In genomic region chr4:142582340-142582739, GRCh38 we compare ENCODE assay signal across 18 cellular contexts.
DNase-seq lines count a peak whose midpoint lies in the region; ATAC-seq and TF ChIP-seq lines count a peak whose summit lies in the region.
"Had no signal": no experiment of that assay in that cellular context is flagged by ENCODE, and none has a peak within 500 bp of the region (broad histone marks: within the 10 kb centered on the region; RNA-seq: fewer than 3 reads in every experiment).

No MANE protein-coding gene starts in this region.

- 36 to 59% methylated on average over 1 of the region's 1 CpG for WGBS in GM23248 (ENCODE audit: low coverage in 1 of 2, low lambda C conversion rate in 2 of 2, missing lambda C conversion rate in 2 of 2), 2 experiments
- 67% methylated on average over 1 of the region's 1 CpG for WGBS in esophagus muscularis mucosa

- in situ Hi-C loops in GM23248 (cut with MboI) = no loop called here

- CTCF ChIA-PET in activated naive CD4-positive, alpha-beta T cell treated with anti-CD3 and anti-CD28 coated beads for 36 hours (lab: Charles Lee) = interaction anchor here (0.6 to 0.7 kb wide), 3 partner anchors 30 to 229 kb away, joined by 3 to 4 read pairs (median 3); no protein-coding TSS in a partner anchor

- H3K27ac Mint-ChIP-seq in activated naive CD4-positive, alpha-beta T cell treated with anti-CD3 and anti-CD28 coated beads for 36 hours = peak overlapping the region; percentile 81
- no peak overlapping the region for H3K27ac Mint-ChIP-seq in activated naive CD8-positive, alpha-beta T cell treated with anti-CD3 and anti-CD28 coated beads, Interleukin-2, amount 50 U/mL, for 24 hours
- H3K27ac Mint-ChIP-seq: B cell, H9 had no signal

- no peaks in the 10 kb centered on the region for H3K9me2 ChIP-seq in GM23248 (ENCODE audit: insufficient read depth)

- H3F3A ChIP-seq in GM23248 (ENCODE audit: insufficient read depth) = no peaks in the 10 kb centered on the region

- peak; percentile 46 for ATAC-seq in activated naive CD8-positive, alpha-beta T cell treated with anti-CD3 and anti-CD28 coated beads, Interleukin-2, amount 50 U/mL, for 24 hours

- H4K20me1 ChIP-seq in GM23248 (ENCODE audit: insufficient read depth) = no peaks in the 10 kb centered on the region

- H3K4me2 ChIP-seq in GM23248 (ENCODE audit: unreplicated experiment) = no peak overlapping the region

- H2AFZ ChIP-seq in GM23248 = no peak overlapping the region

- no peak for TF ChIP-seq POLR2A in esophagus muscularis mucosa (IDR thresholded peaks at IDR 0.05; ENCODE audit: low read depth)

- H3K9me3 Mint-ChIP-seq in activated naive CD4-positive, alpha-beta T cell treated with anti-CD3 and anti-CD28 coated beads for 36 hours = peaks cover 3% of the 10 kb centered on the region
- H3K9me3 Mint-ChIP-seq in activated naive CD8-positive, alpha-beta T cell treated with anti-CD3 and anti-CD28 coated beads, Interleukin-2, amount 50 U/mL, for 24 hours = no peaks in the 10 kb centered on the region
- H3K9me3 Mint-ChIP-seq: H9 had no signal

- H3K27ac ChIP-seq in GM23248 (no peak overlapping the region), esophagus muscularis mucosa (replicated peaks in 1 of 4) (no peak overlapping the region)

- intact Hi-C loops in activated naive CD4-positive, alpha-beta T cell treated with anti-CD3 and anti-CD28 coated beads for 36 hours (cut with micrococcal nuclease) = loop anchor here (5.0 kb wide), 1 partner anchor 450 kb away; no protein-coding TSS in a partner anchor
- intact Hi-C loops in esophagus muscularis mucosa (cut with DNase I) = no loop called here

- no peak overlapping the region for H3K4me3 ChIP-seq in GM23248
- H3K4me3 ChIP-seq in esophagus muscularis mucosa = no peak overlapping the region

- no peaks in the 10 kb centered on the region; the same call in 1 of the 2 replicates for H3K4me1 ChIP-seq in GM23248 (ENCODE audit: insufficient read depth)
- no peaks in the 10 kb centered on the region for H3K4me1 ChIP-seq in esophagus muscularis mucosa

- DNase-seq in activated CD4-positive, alpha-beta T cell treated with anti-CD3 and anti-CD28 coated beads for 48 hours = peak; percentile 27
- no peak for DNase-seq in activated CD4-positive, alpha-beta T cell treated with anti-CD3 and anti-CD28 coated beads, Interleukin-2, amount 50 U/mL, for 1 hour
- DNase-seq in activated naive CD4-positive, alpha-beta T cell treated with anti-CD3 and anti-CD28 coated beads for 36 hours = no peak
- no peak for DNase-seq in activated naive CD4-positive, alpha-beta T cell treated with Interleukin-2 at 50 U/mL for 16 hours
- DNase-seq in GM23248 (peak; percentile 7), NCI-H187 treated with DMSO at 0.1 percent for 48 hours (lab: John Stamatoyannopoulos, UW) (no peak), esophagus muscularis mucosa (ENCODE audit: extremely low spot score) (no peak)
- DNase-seq in activated naive CD8-positive, alpha-beta T cell treated with anti-CD3 and anti-CD28 coated beads, Interleukin-2, amount 50 U/mL, for 24 hours = no peak
- DNase-seq: 8988T, DMS79 treated with DMSO at 0.1 percent for 48 hours, H9, KG1, MV-4-11, NCI-H1694 treated with DMSO at 0.1 percent for 48 hours, NCI-H226, NCI-H524 treated with DMSO at 0.1 percent for 48 hours, RPMI8226 had no signal

- H3K9ac ChIP-seq in GM23248 = no peak overlapping the region

- H3K79me2 ChIP-seq in GM23248 (ENCODE audit: insufficient read depth) = no peaks in the 10 kb centered on the region

- no peaks in the 10 kb centered on the region for H3K36me3 ChIP-seq in GM23248 (ENCODE audit: low read depth)
- no peaks in the 10 kb centered on the region for H3K36me3 ChIP-seq in esophagus muscularis mucosa

- peak overlapping the region; percentile 23 for H3K4me3 Mint-ChIP-seq in activated naive CD4-positive, alpha-beta T cell treated with anti-CD3 and anti-CD28 coated beads for 36 hours
- H3K4me3 Mint-ChIP-seq in activated naive CD8-positive, alpha-beta T cell treated with anti-CD3 and anti-CD28 coated beads, Interleukin-2, amount 50 U/mL, for 24 hours = no peak overlapping the region
- H3K4me3 Mint-ChIP-seq: B cell, H9 had no signal

- no peaks in the 10 kb centered on the region for H3K27me3 Mint-ChIP-seq in activated naive CD4-positive, alpha-beta T cell treated with anti-CD3 and anti-CD28 coated beads for 36 hours (ENCODE audit: low read depth)
- H3K27me3 Mint-ChIP-seq in activated naive CD8-positive, alpha-beta T cell treated with anti-CD3 and anti-CD28 coated beads, Interleukin-2, amount 50 U/mL, for 24 hours = no peaks in the 10 kb centered on the region
- H3K27me3 Mint-ChIP-seq: B cell had no signal

- H3K9me3 ChIP-seq in GM23248 (ENCODE audit: low read depth) = no peaks in the 10 kb centered on the region
- H3K9me3 ChIP-seq in esophagus muscularis mucosa = no peaks in the 10 kb centered on the region

- peaks cover 83% of the 10 kb centered on the region for H3K4me1 Mint-ChIP-seq in activated naive CD4-positive, alpha-beta T cell treated with anti-CD3 and anti-CD28 coated beads for 36 hours (ENCODE audit: low read depth)
- peaks cover 20% of the 10 kb centered on the region for H3K4me1 Mint-ChIP-seq in activated naive CD8-positive, alpha-beta T cell treated with anti-CD3 and anti-CD28 coated beads, Interleukin-2, amount 50 U/mL, for 24 hours
- H3K4me1 Mint-ChIP-seq: B cell, H9 had no signal

- TF ChIP-seq CTCF in esophagus muscularis mucosa (IDR thresholded peaks at IDR 0.05) = no peak

- H3K36me3 Mint-ChIP-seq in activated naive CD4-positive, alpha-beta T cell treated with anti-CD3 and anti-CD28 coated beads for 36 hours (ENCODE audit: low read depth) = peaks cover 55% of the 10 kb centered on the region
- H3K36me3 Mint-ChIP-seq in activated naive CD8-positive, alpha-beta T cell treated with anti-CD3 and anti-CD28 coated beads, Interleukin-2, amount 50 U/mL, for 24 hours (ENCODE audit: low read depth) = peaks cover 3% of the 10 kb centered on the region

- H3K27me3 ChIP-seq in GM23248 (replicated peaks; ENCODE audit: insufficient read depth) = no peaks in the 10 kb centered on the region
- no peaks in the 10 kb centered on the region for H3K27me3 ChIP-seq in esophagus muscularis mucosa

- TF ChIP-seq EP300 in esophagus muscularis mucosa (IDR thresholded peaks at IDR 0.05) = no peak

Comparison
In these comparisons a context has a peak if more than half of its experiments do, and no peak if none do; other contexts are left out.
1. DNase-seq: peak in activated CD4-positive, alpha-beta T cell treated with anti-CD3 and anti-CD28 coated beads for 48 hours (single experiment) and GM23248 (single experiment); none in activated CD4-positive, alpha-beta T cell treated with anti-CD3 and anti-CD28 coated beads, Interleukin-2, amount 50 U/mL, for 1 hour (single experiment), activated naive CD4-positive, alpha-beta T cell treated with anti-CD3 and anti-CD28 coated beads for 36 hours (single experiment), activated naive CD4-positive, alpha-beta T cell treated with Interleukin-2 at 50 U/mL for 16 hours (single experiment), activated naive CD8-positive, alpha-beta T cell treated with anti-CD3 and anti-CD28 coated beads, Interleukin-2, amount 50 U/mL, for 24 hours (single experiment), NCI-H187 treated with DMSO at 0.1 percent for 48 hours (single experiment) and esophagus muscularis mucosa (single experiment).